In the genomic region with DNA sequence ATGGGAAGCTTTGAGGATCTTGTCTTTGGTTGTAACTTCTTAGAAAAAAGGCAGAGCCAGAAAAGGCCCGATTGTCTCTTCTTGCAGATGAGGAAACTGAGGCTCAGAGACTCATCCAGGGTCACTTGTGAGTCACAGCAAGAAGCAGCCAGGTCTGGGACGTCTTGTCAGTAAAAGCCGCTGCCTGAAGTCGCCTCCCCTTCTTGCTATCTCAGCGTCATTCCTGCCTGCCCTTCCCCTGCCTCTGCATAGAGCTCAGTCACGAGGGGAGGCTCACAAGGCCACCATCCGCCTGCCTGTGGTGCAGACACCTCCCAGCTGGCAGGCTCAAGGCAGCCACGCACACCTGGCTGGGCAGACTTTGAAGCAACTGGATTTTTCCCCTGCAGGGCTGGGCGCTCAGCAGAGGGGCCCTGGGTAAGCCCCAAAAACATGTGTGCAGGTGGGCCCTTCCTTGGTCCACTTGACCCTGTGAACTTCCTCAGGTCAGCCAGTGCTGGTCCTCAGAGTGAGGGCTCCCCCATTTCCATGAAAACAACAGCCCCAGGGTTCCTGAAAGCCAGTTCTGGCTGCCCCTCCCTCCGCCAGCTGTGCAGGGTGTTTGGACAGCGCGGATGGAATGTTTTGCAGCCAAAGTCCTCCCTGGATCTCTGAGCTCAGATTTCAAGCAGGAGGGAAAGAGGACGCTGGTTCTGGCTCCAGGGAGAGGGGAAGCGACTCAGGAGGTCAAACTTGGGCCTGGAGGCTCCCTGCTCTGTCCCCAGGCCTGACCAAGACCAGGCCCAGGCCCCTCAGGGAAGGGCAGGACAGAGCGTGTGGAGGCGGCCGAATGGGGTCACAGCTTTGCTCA, we compare ENCODE assay signal across 1 cellular context.
TF ChIP-seq lines count a peak whose summit lies in the region.

No MANE protein-coding gene starts in this region.

TF ChIP-seq in HepG2, 621 proteins besides CTCF, POLR2A, EP300 and RAD21 (continued from another document and continues in another):
- TF ChIP-seq E2F5 (CRISPR knock-in tag; conservative IDR thresholded peaks at IDR 0.05) (no peak), ZHX2 (IDR thresholded peaks at IDR 0.05; ENCODE audit: low read depth) (no peak), ZHX2 (CRISPR knock-in tag; IDR thresholded peaks at IDR 0.05; ENCODE audit: borderline replicate concordance) (no peak), ZNF274 (CRISPR knock-in tag; IDR thresholded peaks at IDR 0.05) (0 out of 2 replicates have a peak, but pooled peaks have one; percentile 66), MBNL3 (CRISPR knock-in tag; conservative IDR thresholded peaks at IDR 0.05) (no peak), KLF11 (CRISPR knock-in tag; IDR thresholded peaks at IDR 0.05) (no peak), ZSCAN29 (CRISPR knock-in tag; conservative IDR thresholded peaks at IDR 0.05) (0 out of 2 replicates have a peak, but pooled peaks have one; percentile 83), ZNF234 (CRISPR knock-in tag; conservative IDR thresholded peaks at IDR 0.05) (no peak), SNRNP70 (IDR thresholded peaks at IDR 0.05; ENCODE audit: low read depth, low read length) (no peak), KDM1A (CRISPR knock-in tag; IDR thresholded peaks at IDR 0.05) (no peak; the same call in 1 of the 2 replicates), NR2F1 (CRISPR knock-in tag; IDR thresholded peaks at IDR 0.05) (no peak), ZBTB4 (CRISPR knock-in tag; IDR thresholded peaks at IDR 0.05; ENCODE audit: borderline replicate concordance) (peak; percentile 91; the same call in 1 of the 2 replicates), ZNF7 (CRISPR knock-in tag; IDR thresholded peaks at IDR 0.05) (no peak), ZBTB38 (CRISPR knock-in tag; IDR thresholded peaks at IDR 0.05) (no peak), NFE2 (CRISPR knock-in tag; IDR thresholded peaks at IDR 0.05) (no peak), MTA1 (CRISPR knock-in tag; IDR thresholded peaks at IDR 0.05; ENCODE audit: borderline replicate concordance) (peak; percentile 71), ZNF335 (CRISPR knock-in tag; IDR thresholded peaks at IDR 0.05) (peak; percentile 67; the same call in 1 of the 2 replicates), ZNF207 (IDR thresholded peaks at IDR 0.05; ENCODE audit: borderline replicate concordance) (no peak), MED1 (CRISPR knock-in tag; IDR thresholded peaks at IDR 0.05) (peak; percentile 84), NFE2L2 (IDR thresholded peaks at IDR 0.05; ENCODE audit: low read length) (no peak), MIXL1 (CRISPR knock-in tag; IDR thresholded peaks at IDR 0.05) (no peak), SSRP1 (CRISPR knock-in tag; IDR thresholded peaks at IDR 0.05) (no peak), ZNF563 (CRISPR knock-in tag; IDR thresholded peaks at IDR 0.05) (peak; percentile 73; the same call in 1 of the 2 replicates), SIX1 (CRISPR knock-in tag; IDR thresholded peaks at IDR 0.05; ENCODE audit: borderline replicate concordance) (peak; percentile 95), NFRKB (IDR thresholded peaks at IDR 0.05) (no peak)
- TF ChIP-seq, protein P1, sequence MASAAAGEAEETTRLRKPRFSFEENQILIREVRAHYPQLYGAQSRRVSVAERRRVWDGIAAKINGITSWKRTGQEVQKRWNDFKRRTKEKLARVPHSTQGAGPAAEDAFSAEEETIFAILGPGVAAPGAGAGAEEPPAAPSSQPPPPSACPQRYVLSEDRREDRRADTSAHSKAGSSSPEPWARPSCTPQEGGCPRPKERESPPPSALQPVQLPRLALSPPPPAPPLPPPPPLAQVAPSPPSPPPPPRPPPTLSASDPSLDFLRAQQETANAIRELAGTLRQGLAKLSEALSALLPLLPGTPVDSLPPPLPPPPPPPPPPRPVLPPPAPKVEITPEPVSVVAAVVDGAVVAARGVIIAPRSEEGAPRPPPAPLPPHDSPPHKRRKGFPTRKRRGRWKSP (CRISPR knock-in tag; IDR thresholded peaks at IDR 0.05): no peak; the same call in 1 of the 2 replicates
- TF ChIP-seq, protein P2, sequence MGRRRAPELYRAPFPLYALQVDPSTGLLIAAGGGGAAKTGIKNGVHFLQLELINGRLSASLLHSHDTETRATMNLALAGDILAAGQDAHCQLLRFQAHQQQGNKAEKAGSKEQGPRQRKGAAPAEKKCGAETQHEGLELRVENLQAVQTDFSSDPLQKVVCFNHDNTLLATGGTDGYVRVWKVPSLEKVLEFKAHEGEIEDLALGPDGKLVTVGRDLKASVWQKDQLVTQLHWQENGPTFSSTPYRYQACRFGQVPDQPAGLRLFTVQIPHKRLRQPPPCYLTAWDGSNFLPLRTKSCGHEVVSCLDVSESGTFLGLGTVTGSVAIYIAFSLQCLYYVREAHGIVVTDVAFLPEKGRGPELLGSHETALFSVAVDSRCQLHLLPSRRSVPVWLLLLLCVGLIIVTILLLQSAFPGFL (CRISPR knock-in tag; IDR thresholded peaks at IDR 0.05): no peak
- TF ChIP-seq, protein P3, sequence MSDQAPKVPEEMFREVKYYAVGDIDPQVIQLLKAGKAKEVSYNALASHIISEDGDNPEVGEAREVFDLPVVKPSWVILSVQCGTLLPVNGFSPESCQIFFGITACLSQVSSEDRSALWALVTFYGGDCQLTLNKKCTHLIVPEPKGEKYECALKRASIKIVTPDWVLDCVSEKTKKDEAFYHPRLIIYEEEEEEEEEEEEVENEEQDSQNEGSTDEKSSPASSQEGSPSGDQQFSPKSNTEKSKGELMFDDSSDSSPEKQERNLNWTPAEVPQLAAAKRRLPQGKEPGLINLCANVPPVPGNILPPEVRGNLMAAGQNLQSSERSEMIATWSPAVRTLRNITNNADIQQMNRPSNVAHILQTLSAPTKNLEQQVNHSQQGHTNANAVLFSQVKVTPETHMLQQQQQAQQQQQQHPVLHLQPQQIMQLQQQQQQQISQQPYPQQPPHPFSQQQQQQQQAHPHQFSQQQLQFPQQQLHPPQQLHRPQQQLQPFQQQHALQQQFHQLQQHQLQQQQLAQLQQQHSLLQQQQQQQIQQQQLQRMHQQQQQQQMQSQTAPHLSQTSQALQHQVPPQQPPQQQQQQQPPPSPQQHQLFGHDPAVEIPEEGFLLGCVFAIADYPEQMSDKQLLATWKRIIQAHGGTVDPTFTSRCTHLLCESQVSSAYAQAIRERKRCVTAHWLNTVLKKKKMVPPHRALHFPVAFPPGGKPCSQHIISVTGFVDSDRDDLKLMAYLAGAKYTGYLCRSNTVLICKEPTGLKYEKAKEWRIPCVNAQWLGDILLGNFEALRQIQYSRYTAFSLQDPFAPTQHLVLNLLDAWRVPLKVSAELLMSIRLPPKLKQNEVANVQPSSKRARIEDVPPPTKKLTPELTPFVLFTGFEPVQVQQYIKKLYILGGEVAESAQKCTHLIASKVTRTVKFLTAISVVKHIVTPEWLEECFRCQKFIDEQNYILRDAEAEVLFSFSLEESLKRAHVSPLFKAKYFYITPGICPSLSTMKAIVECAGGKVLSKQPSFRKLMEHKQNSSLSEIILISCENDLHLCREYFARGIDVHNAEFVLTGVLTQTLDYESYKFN (CRISPR knock-in tag; conservative IDR thresholded peaks at IDR 0.05): peak; percentile 95
- TF ChIP-seq, protein P4, sequence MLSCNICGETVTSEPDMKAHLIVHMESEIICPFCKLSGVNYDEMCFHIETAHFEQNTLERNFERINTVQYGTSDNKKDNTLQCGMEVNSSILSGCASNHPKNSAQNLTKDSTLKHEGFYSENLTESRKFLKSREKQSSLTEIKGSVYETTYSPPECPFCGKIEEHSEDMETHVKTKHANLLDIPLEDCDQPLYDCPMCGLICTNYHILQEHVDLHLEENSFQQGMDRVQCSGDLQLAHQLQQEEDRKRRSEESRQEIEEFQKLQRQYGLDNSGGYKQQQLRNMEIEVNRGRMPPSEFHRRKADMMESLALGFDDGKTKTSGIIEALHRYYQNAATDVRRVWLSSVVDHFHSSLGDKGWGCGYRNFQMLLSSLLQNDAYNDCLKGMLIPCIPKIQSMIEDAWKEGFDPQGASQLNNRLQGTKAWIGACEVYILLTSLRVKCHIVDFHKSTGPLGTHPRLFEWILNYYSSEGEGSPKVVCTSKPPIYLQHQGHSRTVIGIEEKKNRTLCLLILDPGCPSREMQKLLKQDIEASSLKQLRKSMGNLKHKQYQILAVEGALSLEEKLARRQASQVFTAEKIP (CRISPR knock-in tag; IDR thresholded peaks at IDR 0.05; ENCODE audit: borderline replicate concordance): no peak
- TF ChIP-seq, protein P5, sequence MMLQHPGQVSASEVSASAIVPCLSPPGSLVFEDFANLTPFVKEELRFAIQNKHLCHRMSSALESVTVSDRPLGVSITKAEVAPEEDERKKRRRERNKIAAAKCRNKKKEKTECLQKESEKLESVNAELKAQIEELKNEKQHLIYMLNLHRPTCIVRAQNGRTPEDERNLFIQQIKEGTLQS (CRISPR knock-in tag; IDR thresholded peaks at IDR 0.05): no peak
- TF ChIP-seq, protein P6, sequence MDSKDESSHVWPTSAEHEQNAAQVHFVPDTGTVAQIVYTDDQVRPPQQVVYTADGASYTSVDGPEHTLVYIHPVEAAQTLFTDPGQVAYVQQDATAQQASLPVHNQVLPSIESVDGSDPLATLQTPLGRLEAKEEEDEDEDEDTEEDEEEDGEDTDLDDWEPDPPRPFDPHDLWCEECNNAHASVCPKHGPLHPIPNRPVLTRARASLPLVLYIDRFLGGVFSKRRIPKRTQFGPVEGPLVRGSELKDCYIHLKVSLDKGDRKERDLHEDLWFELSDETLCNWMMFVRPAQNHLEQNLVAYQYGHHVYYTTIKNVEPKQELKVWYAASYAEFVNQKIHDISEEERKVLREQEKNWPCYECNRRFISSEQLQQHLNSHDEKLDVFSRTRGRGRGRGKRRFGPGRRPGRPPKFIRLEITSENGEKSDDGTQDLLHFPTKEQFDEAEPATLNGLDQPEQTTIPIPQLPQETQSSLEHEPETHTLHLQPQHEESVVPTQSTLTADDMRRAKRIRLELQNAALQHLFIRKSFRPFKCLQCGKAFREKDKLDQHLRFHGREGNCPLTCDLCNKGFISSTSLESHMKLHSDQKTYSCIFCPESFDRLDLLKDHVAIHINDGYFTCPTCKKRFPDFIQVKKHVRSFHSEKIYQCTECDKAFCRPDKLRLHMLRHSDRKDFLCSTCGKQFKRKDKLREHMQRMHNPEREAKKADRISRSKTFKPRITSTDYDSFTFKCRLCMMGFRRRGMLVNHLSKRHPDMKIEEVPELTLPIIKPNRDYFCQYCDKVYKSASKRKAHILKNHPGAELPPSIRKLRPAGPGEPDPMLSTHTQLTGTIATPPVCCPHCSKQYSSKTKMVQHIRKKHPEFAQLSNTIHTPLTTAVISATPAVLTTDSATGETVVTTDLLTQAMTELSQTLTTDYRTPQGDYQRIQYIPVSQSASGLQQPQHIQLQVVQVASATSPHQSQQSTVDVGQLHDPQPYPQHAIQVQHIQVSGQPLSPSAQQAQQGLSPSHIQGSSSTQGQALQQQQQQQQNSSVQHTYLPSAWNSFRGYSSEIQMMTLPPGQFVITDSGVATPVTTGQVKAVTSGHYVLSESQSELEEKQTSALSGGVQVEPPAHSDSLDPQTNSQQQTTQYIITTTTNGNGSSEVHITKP (CRISPR knock-in tag; IDR thresholded peaks at IDR 0.05; ENCODE audit: low read depth): peak; percentile 80
